ENCODE assay signal across 17 cellular contexts in the genomic region with DNA sequence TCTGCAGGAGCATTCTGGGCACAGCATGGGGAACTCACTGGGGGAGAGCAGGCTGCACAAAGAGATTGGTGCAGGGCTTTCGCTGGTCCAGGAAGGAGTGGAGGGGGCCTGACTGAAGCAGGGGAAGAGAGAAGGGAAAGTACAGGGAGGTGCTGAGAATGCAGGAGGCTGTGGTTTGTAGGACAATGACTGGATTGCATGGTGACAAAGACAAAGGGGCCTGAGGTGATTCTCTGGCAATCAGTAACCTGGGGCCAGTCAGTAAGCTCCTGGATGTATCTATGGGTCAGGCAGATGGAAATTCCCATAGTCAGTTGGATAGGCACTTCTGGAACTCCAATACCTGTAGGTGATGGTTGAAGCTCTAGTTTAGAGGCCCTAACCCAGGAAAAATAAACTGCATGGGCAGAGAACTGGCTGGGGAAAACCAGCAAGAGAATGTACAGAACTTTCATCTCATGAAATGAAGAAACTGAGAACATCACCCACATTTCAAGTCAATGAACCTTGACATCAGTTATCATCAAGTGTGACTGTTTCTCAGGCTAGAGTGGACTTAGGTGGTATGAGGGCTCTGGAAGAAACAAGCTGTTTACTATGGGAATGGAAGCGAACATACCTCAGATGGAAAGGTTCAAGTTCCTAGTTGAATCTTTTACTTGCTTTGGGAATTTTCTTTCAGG.
DNase-seq lines count a peak whose midpoint lies in the region; ATAC-seq and TF ChIP-seq lines count a peak whose summit lies in the region.
"Had no signal": no experiment of that assay in that cellular context is flagged by ENCODE, and none has a peak within 500 bp of the region (broad histone marks: within the 10 kb centered on the region; RNA-seq: fewer than 3 reads in every experiment).

No MANE protein-coding gene starts in this region.

- H3K4me1 ChIP-seq in NT2/D1 (ENCODE audit: insufficient read depth, insufficient read length) (peaks cover 5% of the 10 kb centered on the region), neural progenitor cell (peaks cover 14% of the 10 kb centered on the region)

- H3K4me2 ChIP-seq in neural progenitor cell = no peak overlapping the region
- H3K4me2 ChIP-seq: KMS-11 had no signal

- no peaks in the 10 kb centered on the region for H3K9me3 Mint-ChIP-seq in neural progenitor cell
- H3K9me3 Mint-ChIP-seq: stimulated activated memory B cell treated with anti-CD40 and anti-IgM and Interleukin-4, amounts not matched to agents 10 μg/mL and 1 μg/mL and 100 μg/mL, for 72 hours had no signal

- H3K27me3 ChIP-seq in NT2/D1 (ENCODE audit: insufficient read depth, insufficient read length) = no peaks in the 10 kb centered on the region
- H3K27me3 ChIP-seq in neural progenitor cell = no peaks in the 10 kb centered on the region

- H3K36me3 Mint-ChIP-seq in neural progenitor cell = peaks cover 14% of the 10 kb centered on the region
- H3K36me3 Mint-ChIP-seq: activated naive CD8-positive, alpha-beta T cell; stimulated activated memory B cell treated with anti-CD40 and anti-IgM and Interleukin-4, amounts not matched to agents 10 μg/mL and 1 μg/mL and 100 μg/mL, for 72 hours had no signal

- no peak for TF ChIP-seq CTCF in GM13976 (IDR thresholded peaks at IDR 0.05; ENCODE audit: borderline replicate concordance, control extremely low read depth, extremely low read depth, insufficient read depth, missing control alignments)
- TF ChIP-seq CTCF in neural progenitor cell (IDR thresholded peaks at IDR 0.05) = no peak
- no peak for TF ChIP-seq CTCF in RWPE1 (conservative IDR thresholded peaks at IDR 0.05; ENCODE audit: low read depth)

- H4K20me1 ChIP-seq in neural progenitor cell (ENCODE audit: low read depth) = no peaks in the 10 kb centered on the region

- no peak overlapping the region for H2AFZ ChIP-seq in neural progenitor cell (replicated peaks)

- H3K4me1 Mint-ChIP-seq in neural progenitor cell = peaks cover 22% of the 10 kb centered on the region
- H3K4me1 Mint-ChIP-seq: stimulated activated memory B cell treated with anti-CD40 and anti-IgM and Interleukin-4, amounts not matched to agents 10 μg/mL and 1 μg/mL and 100 μg/mL, for 72 hours had no signal

- peak; percentile 40 for DNase-seq in GM13976 (ENCODE audit: low spot score)
- peak; percentile 8 for DNase-seq in NT2/D1 (ENCODE audit: low read depth, low spot score)
- no peak for DNase-seq in neural progenitor cell (ENCODE audit: low spot score)
- DNase-seq in NCI-H1417 (lab: John Stamatoyannopoulos, UW) = no peak
- no peak for DNase-seq in RWPE1 (ENCODE audit: low spot score)
- DNase-seq: activated CD8-positive, alpha-beta memory T cell treated with anti-CD3 and anti-CD28 coated beads for 24 hours; DMS153; NCI-H2171; posterior cingulate gyrus; T-helper 9 cell had no signal

- H3K27me3 Mint-ChIP-seq in neural progenitor cell (ENCODE audit: insufficient read depth, low read depth) = peaks cover 2% of the 10 kb centered on the region
- H3K27me3 Mint-ChIP-seq: stimulated activated memory B cell treated with anti-CD40 and anti-IgM and Interleukin-4, amounts not matched to agents 10 μg/mL and 1 μg/mL and 100 μg/mL, for 72 hours had no signal

- H3K27ac ChIP-seq in neural progenitor cell (no peak overlapping the region), RWPE1 (no peak overlapping the region)
- H3K27ac ChIP-seq: KMS-11 had no signal

- peak; percentile 29 for ATAC-seq in GM19463 (IDR thresholded peaks at IDR 0.05; ENCODE audit: unreplicated experiment)
- peak; percentile 31 for ATAC-seq in HG02852 (IDR thresholded peaks at IDR 0.05; ENCODE audit: unreplicated experiment)
- ATAC-seq in GM18873 (IDR thresholded peaks at IDR 0.05; ENCODE audit: low FRiP score, unreplicated experiment) = no peak
- ATAC-seq: Panc1; stimulated activated memory B cell treated with anti-CD40 and anti-IgM and Interleukin-4, amounts not matched to agents 10 μg/mL and 1 μg/mL and 100 μg/mL, for 72 hours had no signal

- H3K27ac Mint-ChIP-seq in neural progenitor cell = no peak overlapping the region
- H3K27ac Mint-ChIP-seq: activated naive CD8-positive, alpha-beta T cell; stimulated activated memory B cell treated with anti-CD40 and anti-IgM and Interleukin-4, amounts not matched to agents 10 μg/mL and 1 μg/mL and 100 μg/mL, for 72 hours had no signal

- in situ Hi-C loops in GM13976 (cut with MboI; ENCODE audit: low sequenced_read_pairs, unreplicated experiment) = no loop called here

- CTCF ChIA-PET in RWPE1 (lab: Yijun Ruan, JAX) = interaction anchor here (0.6 kb wide), 1 partner anchor 1443 kb away, joined by 4 read pairs; no protein-coding TSS in a partner anchor

- H3K36me3 ChIP-seq in NT2/D1 (ENCODE audit: insufficient read depth, insufficient read length, low read length) (no peaks in the 10 kb centered on the region), neural progenitor cell (no peaks in the 10 kb centered on the region)

- H3K9me3 ChIP-seq in NT2/D1 (ENCODE audit: insufficient read depth, low read length) (no peaks in the 10 kb centered on the region), neural progenitor cell (ENCODE audit: low read depth) (no peaks in the 10 kb centered on the region)

- POLR2A ChIA-PET in RWPE1 (lab: Yijun Ruan, JAX; ENCODE audit: low non-redundant PET) = no interaction called here

- no peaks in the 10 kb centered on the region for H3K79me2 ChIP-seq in neural progenitor cell (ENCODE audit: low read depth)

- H3K9ac ChIP-seq in NT2/D1 (ENCODE audit: insufficient read length, low read depth) (no peak overlapping the region), neural progenitor cell (no peak overlapping the region)
- H3K9ac ChIP-seq: KMS-11 had no signal

- no peak overlapping the region for H3K4me3 Mint-ChIP-seq in neural progenitor cell
- H3K4me3 Mint-ChIP-seq: activated naive CD8-positive, alpha-beta T cell; stimulated activated memory B cell treated with anti-CD40 and anti-IgM and Interleukin-4, amounts not matched to agents 10 μg/mL and 1 μg/mL and 100 μg/mL, for 72 hours had no signal

- no peaks in the 10 kb centered on the region for H3F3A ChIP-seq in neural progenitor cell (ENCODE audit: low read depth)

- H3K4me3 ChIP-seq in NT2/D1 (ENCODE audit: insufficient read length, low read depth) (no peak overlapping the region), neural progenitor cell (no peak overlapping the region)

Comparison
In these comparisons a context has a peak if more than half of its experiments do, and no peak if none do; other contexts are left out.
1. DNase-seq: peak in GM13976 (single experiment) and NT2/D1 (single experiment); none in neural progenitor cell (single experiment), NCI-H1417 (0 of 3) and RWPE1 (single experiment).